ENCODE assay signal across 1 cellular context in genomic region chr3:133573054-133573628, GRCh38.
A peak's percentile ranks its signal among the peaks of the same experiment; 100 is the strongest.
TF ChIP-seq lines count a peak whose summit lies in the region.

No MANE protein-coding gene starts in this region.

TF ChIP-seq in K562, 482 proteins besides CTCF, POLR2A, EP300 and RAD21 (continued from another document and continues in another):
- TF ChIP-seq ZFP1 (CRISPR knock-in tag; IDR thresholded peaks at IDR 0.05) = no peak
- peak; percentile 50 for TF ChIP-seq MAX (CRISPR knock-in tag; IDR thresholded peaks at IDR 0.05)
- TF ChIP-seq USF1 (CRISPR knock-in tag; IDR thresholded peaks at IDR 0.05) = peak; percentile 52; the same call in 1 of the 2 replicates
- TF ChIP-seq E2F3 (CRISPR knock-in tag; IDR thresholded peaks at IDR 0.05) = no peak
- TF ChIP-seq HNRNPH1 (optimal IDR thresholded peaks at IDR 0.05; ENCODE audit: low read depth, low read length) = no peak
- TF ChIP-seq U2AF2 (optimal IDR thresholded peaks at IDR 0.05; ENCODE audit: low read depth, low read length) = no peak
- TF ChIP-seq ZNF253 (CRISPR knock-in tag; conservative IDR thresholded peaks at IDR 0.05) = no peak
- no peak for TF ChIP-seq NFXL1 (CRISPR knock-in tag; IDR thresholded peaks at IDR 0.05)
- TF ChIP-seq NFYB (IDR thresholded peaks at IDR 0.05; ENCODE audit: extremely low read depth, insufficient read length) = peak; percentile 9
- no peak for TF ChIP-seq ZNF668 (CRISPR knock-in tag; IDR thresholded peaks at IDR 0.05)
- peak; percentile 52; the same call in 1 of the 2 replicates for TF ChIP-seq GABPB1 (CRISPR knock-in tag; IDR thresholded peaks at IDR 0.05)
- no peak for TF ChIP-seq ZBTB26 (CRISPR knock-in tag; IDR thresholded peaks at IDR 0.05)
- TF ChIP-seq E2F6 (IDR thresholded peaks at IDR 0.05; ENCODE audit: borderline replicate concordance in 1 of 2, extremely low read depth in 1 of 2, insufficient read depth in 1 of 2, insufficient read length in 1 of 2, low read depth in 1 of 2, low read length in 1 of 2, poor library complexity in 1 of 2, severe bottlenecking in 1 of 2) = peak in 1 of 2 experiments; percentile 52
- TF ChIP-seq CBX1 (IDR thresholded peaks at IDR 0.05; ENCODE audit: low read depth) = no peak
- no peak for TF ChIP-seq MLLT1 (IDR thresholded peaks at IDR 0.05)
- peak; percentile 59 for TF ChIP-seq HNRNPLL (IDR thresholded peaks at IDR 0.05; ENCODE audit: low read depth, low read length, poor library complexity, severe bottlenecking)
- no peak for TF ChIP-seq ARID2 (IDR thresholded peaks at IDR 0.05)
- TF ChIP-seq POLR2H (tag; IDR thresholded peaks at IDR 0.05; ENCODE audit: low read depth) = peak; percentile 81
- no peak for TF ChIP-seq ZNF511 (CRISPR knock-in tag; IDR thresholded peaks at IDR 0.05)
- TF ChIP-seq ZNF217 (CRISPR knock-in tag; IDR thresholded peaks at IDR 0.05) = no peak
- no peak for TF ChIP-seq ZEB2 (IDR thresholded peaks at IDR 0.05)
- TF ChIP-seq SMAD1 (IDR thresholded peaks at IDR 0.05; ENCODE audit: low read depth, low read length, partially characterized antibody) = peak; percentile 27
- peak; percentile 65 for TF ChIP-seq SUPT5H (IDR thresholded peaks at IDR 0.05)
- 0 out of 2 replicates have a peak, but pooled peaks have one; percentile 12 for TF ChIP-seq RBFOX2 (IDR thresholded peaks at IDR 0.05; ENCODE audit: low read depth, low read length)
- TF ChIP-seq NBN (IDR thresholded peaks at IDR 0.05; ENCODE audit: low read depth) = no peak
- peak in 1 of 3 experiments; percentile 15 for TF ChIP-seq YY1 (IDR thresholded peaks at IDR 0.05; ENCODE audit: borderline replicate concordance in 1 of 3, control insufficient read depth in 1 of 3, extremely low read depth in 1 of 3, insufficient read depth in 3 of 3, insufficient read length in 1 of 3, insufficient replicate concordance in 2 of 3, low read depth in 1 of 3, low read length in 2 of 3)
- peak; percentile 18 for TF ChIP-seq SP2 (IDR thresholded peaks at IDR 0.05; ENCODE audit: extremely low read depth, low read depth, low read length, poor library complexity, severe bottlenecking)
- no peak; a peak in 1 of 4 replicates for TF ChIP-seq HDAC1 (IDR thresholded peaks at IDR 0.05)
- no peak for TF ChIP-seq DPF2 (IDR thresholded peaks at IDR 0.05)
- TF ChIP-seq KAT8 (IDR thresholded peaks at IDR 0.05; ENCODE audit: low read depth) = no peak
- no peak for TF ChIP-seq ZFPM2 (CRISPR knock-in tag; IDR thresholded peaks at IDR 0.05)
- TF ChIP-seq LARP7 (IDR thresholded peaks at IDR 0.05) = no peak
- TF ChIP-seq SIX5 (IDR thresholded peaks at IDR 0.05; ENCODE audit: borderline replicate concordance in 1 of 2, insufficient read depth in 1 of 2, low read depth in 1 of 2, low read length in 2 of 2) = no peak
- TF ChIP-seq TRIM25 (IDR thresholded peaks at IDR 0.05; ENCODE audit: borderline replicate concordance) = no peak
- no peak for TF ChIP-seq AFF1 (IDR thresholded peaks at IDR 0.05; ENCODE audit: low read depth in 1 of 2, partially characterized antibody in 2 of 2)
- peak; percentile 81 for TF ChIP-seq VEZF1 (CRISPR knock-in tag; IDR thresholded peaks at IDR 0.05)
- no peak for TF ChIP-seq PTTG1 (tag; IDR thresholded peaks at IDR 0.05; ENCODE audit: low read depth)
- TF ChIP-seq GTF3C2 (IDR thresholded peaks at IDR 0.05; ENCODE audit: borderline replicate concordance, extremely low read depth, insufficient read length) = no peak
- no peak for TF ChIP-seq CCNT2 (IDR thresholded peaks at IDR 0.05; ENCODE audit: borderline replicate concordance, extremely low read depth, insufficient read length, low read depth, low read length)
- TF ChIP-seq NR2C2 (CRISPR knock-in tag; IDR thresholded peaks at IDR 0.05) = peak; percentile 86; the same call in 1 of the 2 replicates
- peak; percentile 96 for TF ChIP-seq NR2C2 (tag; IDR thresholded peaks at IDR 0.05)
- 0 out of 2 replicates have a peak, but pooled peaks have one; percentile 13 for TF ChIP-seq THRB (CRISPR knock-in tag; conservative IDR thresholded peaks at IDR 0.05)
- TF ChIP-seq NR1H2 (CRISPR knock-in tag; IDR thresholded peaks at IDR 0.05) = no peak
- peak; percentile 59 for TF ChIP-seq TAF1 (IDR thresholded peaks at IDR 0.05; ENCODE audit: control insufficient read depth, extremely low read depth, insufficient read depth, low read length, severe bottlenecking)
- TF ChIP-seq FOXJ3 (CRISPR knock-in tag; IDR thresholded peaks at IDR 0.05) = no peak
- TF ChIP-seq MECOM (CRISPR knock-in tag; IDR thresholded peaks at IDR 0.05) = no peak
- peak; percentile 79 for TF ChIP-seq TBP (optimal IDR thresholded peaks at IDR 0.05; ENCODE audit: low read depth, low read length)
- TF ChIP-seq ZNF316 (IDR thresholded peaks at IDR 0.05) = peak; percentile 80
